8 cellular contexts compared by ENCODE assay signal in the genomic region with DNA sequence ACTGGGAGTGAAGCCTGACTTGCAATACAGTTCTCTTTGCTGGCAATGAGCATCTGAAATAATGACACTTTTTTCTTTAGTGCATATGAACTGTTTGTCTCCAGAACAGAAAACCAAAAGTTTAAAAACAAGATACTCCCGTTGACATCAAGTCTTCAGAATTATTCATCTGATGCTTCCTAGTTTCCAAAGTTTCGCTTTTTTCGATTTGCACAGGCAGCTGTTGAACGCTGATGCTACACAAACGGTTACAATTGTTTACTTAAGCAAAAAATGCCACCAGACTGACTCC. TPM values are rescaled to one million over a fixed set of nuclear protein-coding genes. Genes with fewer than 3 reads are reported as not detected.
DNase-seq lines count a peak whose midpoint lies in the region; ATAC-seq and TF ChIP-seq lines count a peak whose summit lies in the region.

No MANE protein-coding gene starts in this region.

- H3K27ac ChIP-seq in ascending aorta, result peak overlapping the region; percentile 98
- peak overlapping the region; percentile 97 for H3K27ac ChIP-seq in layer of hippocampus (ENCODE audit: low read depth, low read length)
- H3K27ac ChIP-seq in suprapubic skin, result peak overlapping the region; percentile 100

- CTCF ChIA-PET in activated CD4-positive, alpha-beta T cell treated with anti-CD3 and anti-CD28 coated beads for 36 hours (lab: Charles Lee), result interaction anchor here (0.8 to 3.1 kb wide), 3 partner anchors 11 to 172 kb away, joined by 3 to 11 read pairs (median 3); no protein-coding TSS in a partner anchor

- no peak for ATAC-seq in activated CD4-positive, alpha-beta T cell treated with anti-CD3 and anti-CD28 coated beads for 36 hours
- no peak for ATAC-seq in HG03439 (IDR thresholded peaks at IDR 0.05; ENCODE audit: unreplicated experiment)

- no peak for TF ChIP-seq POLR2A in suprapubic skin (IDR thresholded peaks at IDR 0.05)

- H3K27me3 Mint-ChIP-seq in activated CD4-positive, alpha-beta T cell treated with anti-CD3 and anti-CD28 coated beads for 36 hours, result no peaks in the 10 kb centered on the region

- no peak for DNase-seq in activated CD4-positive, alpha-beta T cell treated with anti-CD3 and anti-CD28 coated beads for 36 hours
- no peak for DNase-seq in activated CD4-positive, alpha-beta T cell treated with anti-CD3 and anti-CD28 coated beads for 4 hours
- no peak for DNase-seq in ascending aorta (ENCODE audit: low spot score in 2 of 2)
- DNase-seq in suprapubic skin (ENCODE audit: low spot score in 2 of 2), result no peak
- no peak for DNase-seq in effector CD4-positive, alpha-beta T cell
- no peak for DNase-seq in NCI-H774 (lab: John Stamatoyannopoulos, UW)

- peaks cover 23% of the 10 kb centered on the region for H3K36me3 Mint-ChIP-seq in activated CD4-positive, alpha-beta T cell treated with anti-CD3 and anti-CD28 coated beads for 36 hours (ENCODE audit: low read depth)

- H3K27ac Mint-ChIP-seq in activated CD4-positive, alpha-beta T cell treated with anti-CD3 and anti-CD28 coated beads for 36 hours, result peak overlapping the region; percentile 99

- no peaks in the 10 kb centered on the region for H3K27me3 ChIP-seq in ascending aorta
- no peaks in the 10 kb centered on the region for H3K27me3 ChIP-seq in layer of hippocampus (ENCODE audit: control insufficient read depth, insufficient read depth, low read length)
- no peaks in the 10 kb centered on the region for H3K27me3 ChIP-seq in suprapubic skin

- intact Hi-C loops in activated CD4-positive, alpha-beta T cell treated with anti-CD3 and anti-CD28 coated beads for 36 hours (cut with DNase I, micrococcal nuclease), result loop anchor here (1.0 to 5.0 kb wide), 5 partner anchors 39 to 432 kb away; partner anchors contain the start of genes CEP126 (in 1 of the 2) and TMEM123 (in 1 of the 2)
- intact Hi-C loops in ascending aorta (cut with DNase I), result loop anchor here (2.0 to 10.0 kb wide), 8 partner anchors 30 to 432 kb away; partner anchors contain the start of genes ANGPTL5, BIRC3, CEP126 and TMEM123

- no peak for TF ChIP-seq CTCF in ascending aorta (IDR thresholded peaks at IDR 0.05)
- TF ChIP-seq CTCF in suprapubic skin (IDR thresholded peaks at IDR 0.05), result no peak

- WGBS in suprapubic skin, result 3% methylated on average over 5 of the region's 5 CpGs

- H3K4me1 Mint-ChIP-seq in activated CD4-positive, alpha-beta T cell treated with anti-CD3 and anti-CD28 coated beads for 36 hours, result peaks cover 39% of the 10 kb centered on the region

- H3K9me3 ChIP-seq in ascending aorta (no peaks in the 10 kb centered on the region), suprapubic skin (no peaks in the 10 kb centered on the region)

- H3K9me3 Mint-ChIP-seq in activated CD4-positive, alpha-beta T cell treated with anti-CD3 and anti-CD28 coated beads for 36 hours (ENCODE audit: low read depth), result no peaks in the 10 kb centered on the region

- peaks cover 5% of the 10 kb centered on the region in 2 donors for H3K36me3 ChIP-seq in ascending aorta
- H3K36me3 ChIP-seq in suprapubic skin, result peaks cover 17% of the 10 kb centered on the region

- H3K4me1 ChIP-seq in ascending aorta (peaks cover 2 to 3% of the 10 kb centered on the region in 2 donors), suprapubic skin (peaks cover 38% of the 10 kb centered on the region)

- H3K4me3 ChIP-seq in ascending aorta, result peak overlapping the region; percentile 78 to 81
- peak overlapping the region; percentile 90 for H3K4me3 ChIP-seq in suprapubic skin

- no peak for TF ChIP-seq EP300 in suprapubic skin (IDR thresholded peaks at IDR 0.05)

- peak overlapping the region; percentile 94 for H3K4me3 Mint-ChIP-seq in activated CD4-positive, alpha-beta T cell treated with anti-CD3 and anti-CD28 coated beads for 36 hours

- POLR2A ChIA-PET in activated CD4-positive, alpha-beta T cell treated with anti-CD3 and anti-CD28 coated beads for 36 hours (lab: Charles Lee), result interaction anchor here (0.5 kb wide), 1 partner anchor 343 kb away, joined by 5 read pairs; no protein-coding TSS in a partner anchor

RNA-seq across cellular contexts. Expression of gene BIRC2, which starts 0.6 kb away (rescaled TPM):
- 10 to 100 TPM; 33.0 to 48.8 TPM for total RNA-seq in activated CD4-positive, alpha-beta T cell treated with anti-CD3 and anti-CD28 coated beads for 36 hours
- total RNA-seq in ascending aorta, result 27.7 TPM
- 10 to 100 TPM; 56.9 to 76.5 (median 64.6) TPM for total RNA-seq in suprapubic skin

RNA-seq across cellular contexts. Expression of gene BIRC3, which starts 29.1 kb away (rescaled TPM):
- total RNA-seq in activated CD4-positive, alpha-beta T cell treated with anti-CD3 and anti-CD28 coated beads for 36 hours, result 100 to 1,000 TPM in 1 of 2 experiments, 10 to 100 TPM in 1; 99.2 to 109 TPM
- 2.8 TPM for total RNA-seq in ascending aorta
- 10 to 100 TPM in 3 of 4 donors, 1 to 10 TPM in 1; 4.0 to 18.2 (median 10.7) TPM for total RNA-seq in suprapubic skin

Comparison
In these comparisons a context has a peak if more than half of its experiments do, and no peak if none do; other contexts are left out.
1. RNA of gene BIRC3, which starts 29.1 kb away (total RNA-seq): 99.2 to 109 TPM in activated CD4-positive, alpha-beta T cell treated with anti-CD3 and anti-CD28 coated beads for 36 hours; 4.0 to 18.2 TPM in suprapubic skin and 2.8 TPM in ascending aorta (single experiment); every median in the first group is over 4 times any median in the second.
2. Peak in every context shown above with its lines, with median percentiles within 50 percentile points of each other: H3K27ac ChIP-seq.